20 cellular contexts compared by ENCODE assay signal in genomic region chr3:195756935-195757302, GRCh38. TPM values are rescaled to one million over a fixed set of nuclear protein-coding genes. Genes with fewer than 3 reads are reported as not detected.
DNase-seq lines count a peak whose midpoint lies in the region; ATAC-seq and TF ChIP-seq lines count a peak whose summit lies in the region.
"Had no signal": no experiment of that assay in that cellular context is flagged by ENCODE, and none has a peak within 500 bp of the region (broad histone marks: within the 10 kb centered on the region; RNA-seq: fewer than 3 reads in every experiment).

No MANE protein-coding gene starts in this region.

- peaks cover 37% of the 10 kb centered on the region for H3K27me3 Mint-ChIP-seq in activated T-cell treated with anti-CD3 and anti-CD28 coated beads, Interleukin-2, amount 50 U/mL, for 72 hours (ENCODE audit: low read depth)
- H3K27me3 Mint-ChIP-seq in immature natural killer cell (ENCODE audit: low read depth in 3 of 3) = peaks cover 9 to 28% (median 11%) of the 10 kb centered on the region in 3 donors

- H3K4me3 ChIP-seq in spleen = no peak overlapping the region
- H3K4me3 ChIP-seq: adrenal gland, cardiac muscle cell, testis had no signal

- intact Hi-C loops in spleen (cut with DNase I; ENCODE audit: low total_unique reads) = no loop called here

- peak overlapping the region; percentile 96 for H3K27ac Mint-ChIP-seq in activated T-cell treated with anti-CD3 and anti-CD28 coated beads, Interleukin-2, amount 50 U/mL, for 72 hours
- H3K27ac Mint-ChIP-seq in immature natural killer cell = peak overlapping the region in 4 of 6 donors; percentile 22 to 85 (median 46)
- H3K27ac Mint-ChIP-seq: activated T-helper 2 cell treated with anti-CD3 and anti-CD28 coated beads, Interferon-gamma antibody, Interleukin-2, Interleukin-4, amounts not matched to agents 10 μg/mL and 5 μg/mL and 100 μg/mL, durations not matched to agents 14 hours and 24 hours and 36 hours had no signal

- no peak overlapping the region for H3K27ac ChIP-seq in spleen
- H3K27ac ChIP-seq: adrenal gland, cardiac muscle cell, epithelial cell of prostate, testis had no signal

- TF ChIP-seq CTCF in spleen (IDR thresholded peaks at IDR 0.05 in 8 of 11, conservative IDR thresholded peaks at IDR 0.05 in 3 of 11) = no peak

- peaks cover 0 to 74% (median 8%) of the 10 kb centered on the region in 7 donors for H3K27me3 ChIP-seq in spleen (replicated peaks in 1 of 7)
- H3K27me3 ChIP-seq: cardiac muscle cell, testis had no signal

- TF ChIP-seq POLR2A in spleen (IDR thresholded peaks at IDR 0.05) = no peak

- peaks cover 10% of the 10 kb centered on the region for H3K4me1 Mint-ChIP-seq in activated T-cell treated with anti-CD3 and anti-CD28 coated beads, Interleukin-2, amount 50 U/mL, for 72 hours (ENCODE audit: low read depth)
- peaks cover 51 to 72% of the 10 kb centered on the region in 2 donors for H3K4me1 Mint-ChIP-seq in immature natural killer cell

- 41 to 66% (median 61%) methylated on average over 4 of the region's 4 CpGs for WGBS in spleen, 5 donors

- no peaks in the 10 kb centered on the region for H3K9me3 ChIP-seq in spleen
- H3K9me3 ChIP-seq: adrenal gland, testis had no signal

- no peaks in the 10 kb centered on the region for H3K36me3 ChIP-seq in spleen
- H3K36me3 ChIP-seq: adrenal gland, cardiac muscle cell had no signal

- DNase-seq in activated T-cell treated with anti-CD3 and anti-CD28 coated beads, Interleukin-2, amount 50 U/mL, for 72 hours = no peak
- no peak for DNase-seq in activated T-cell treated with anti-CD3 and anti-CD28 coated beads for 4 hours
- peak; percentile 8 for DNase-seq in RPMI8226
- no peak for DNase-seq in immature natural killer cell
- DNase-seq in spleen = peak; percentile 34
- no peak for DNase-seq in OCI-M1 (lab: John Stamatoyannopoulos, UW)
- DNase-seq in NK-92 treated with Interleukin-12 subunit alpha and Interleukin-12 subunit beta, amount 100 ng/mL, for 24 hours (lab: John Stamatoyannopoulos, UW) = no peak
- DNase-seq: activated CD8-positive, alpha-beta memory T cell treated with anti-CD3 and anti-CD28 coated beads for 24 hours; DMS53; foreskin melanocyte; NCI-H2107; NCI-H526; T-helper 9 cell had no signal

- peak overlapping the region; percentile 55 to 80 for H3K4me3 Mint-ChIP-seq in activated T-cell treated with anti-CD3 and anti-CD28 coated beads, Interleukin-2, amount 50 U/mL, for 72 hours
- H3K4me3 Mint-ChIP-seq in immature natural killer cell = peak overlapping the region; percentile 48 to 81 (median 72)

- no peak for ATAC-seq in activated T-cell treated with anti-CD3 and anti-CD28 coated beads, Interleukin-2, amount 50 U/mL, for 72 hours (replicated peaks in 1 of 2)
- ATAC-seq in HG03432 (IDR thresholded peaks at IDR 0.05; ENCODE audit: unreplicated experiment) = no peak

- no peaks in the 10 kb centered on the region for H3K36me3 Mint-ChIP-seq in activated T-cell treated with anti-CD3 and anti-CD28 coated beads, Interleukin-2, amount 50 U/mL, for 72 hours (ENCODE audit: insufficient read depth in 2 of 2)
- H3K36me3 Mint-ChIP-seq in immature natural killer cell = no peaks in the 10 kb centered on the region

- peaks cover 0 to 33% (median 18%) of the 10 kb centered on the region in 6 donors for H3K4me1 ChIP-seq in spleen
- H3K4me1 ChIP-seq: adrenal gland had no signal

- H3K9me3 Mint-ChIP-seq in activated T-cell treated with anti-CD3 and anti-CD28 coated beads, Interleukin-2, amount 50 U/mL, for 72 hours = no peaks in the 10 kb centered on the region
- peaks cover 0 to 2% (median 0%) of the 10 kb centered on the region in 6 donors for H3K9me3 Mint-ChIP-seq in immature natural killer cell
- H3K9me3 Mint-ChIP-seq: activated T-helper 2 cell treated with anti-CD3 and anti-CD28 coated beads, Interferon-gamma antibody, Interleukin-2, Interleukin-4, amounts not matched to agents 10 μg/mL and 5 μg/mL and 100 μg/mL, durations not matched to agents 14 hours and 24 hours and 36 hours had no signal

RNA-seq across cellular contexts. Expression of gene MUC20, which starts 36.1 kb away (rescaled TPM):
- total RNA-seq in activated T-cell treated with anti-CD3 and anti-CD28 coated beads, Interleukin-2, amount 50 U/mL, for 72 hours = 1 to 10 TPM; 3.4 to 7.8 TPM
- polyA plus RNA-seq in immature natural killer cell (1 to 10 TPM in 1 of 3 donors, not detected in 2; 1.2 TPM), spleen (1 to 10 TPM in 2 of 3 donors, under 1 TPM in 1; 0.38 to 5.4 (median 3.3) TPM)
- total RNA-seq in spleen = 10 to 100 TPM in 1 of 7 donors, 1 to 10 TPM in 6; 1.8 to 13.6 (median 3.2) TPM
- total RNA-seq: dermis microvascular lymphatic vessel endothelial cell had no signal

RNA-seq across cellular contexts. Expression of gene MUC4, which starts 54.8 kb away (rescaled TPM):
- under 1 TPM; 0.34 to 0.42 TPM for total RNA-seq in activated T-cell treated with anti-CD3 and anti-CD28 coated beads, Interleukin-2, amount 50 U/mL, for 72 hours
- polyA plus RNA-seq in immature natural killer cell (under 1 TPM in 1 of 3 donors, not detected in 2; 0.06 TPM), spleen (under 1 TPM in 2 of 3 donors, not detected in 1; 0.02 to 0.03 TPM)
- not detected for total RNA-seq in spleen
- total RNA-seq: cardiac muscle cell, dermis microvascular lymphatic vessel endothelial cell had no signal

Comparison
In these comparisons a context has a peak if more than half of its experiments do, and no peak if none do; other contexts are left out.
1. DNase-seq: peak in RPMI8226 (single experiment) and spleen (single experiment); none in activated T-cell treated with anti-CD3 and anti-CD28 coated beads, Interleukin-2, amount 50 U/mL, for 72 hours (0 of 2), activated T-cell treated with anti-CD3 and anti-CD28 coated beads for 4 hours (single experiment), immature natural killer cell (0 of 3), OCI-M1 (single experiment) and NK-92 treated with Interleukin-12 subunit alpha and Interleukin-12 subunit beta, amount 100 ng/mL, for 24 hours (single experiment).